In the genomic region with DNA sequence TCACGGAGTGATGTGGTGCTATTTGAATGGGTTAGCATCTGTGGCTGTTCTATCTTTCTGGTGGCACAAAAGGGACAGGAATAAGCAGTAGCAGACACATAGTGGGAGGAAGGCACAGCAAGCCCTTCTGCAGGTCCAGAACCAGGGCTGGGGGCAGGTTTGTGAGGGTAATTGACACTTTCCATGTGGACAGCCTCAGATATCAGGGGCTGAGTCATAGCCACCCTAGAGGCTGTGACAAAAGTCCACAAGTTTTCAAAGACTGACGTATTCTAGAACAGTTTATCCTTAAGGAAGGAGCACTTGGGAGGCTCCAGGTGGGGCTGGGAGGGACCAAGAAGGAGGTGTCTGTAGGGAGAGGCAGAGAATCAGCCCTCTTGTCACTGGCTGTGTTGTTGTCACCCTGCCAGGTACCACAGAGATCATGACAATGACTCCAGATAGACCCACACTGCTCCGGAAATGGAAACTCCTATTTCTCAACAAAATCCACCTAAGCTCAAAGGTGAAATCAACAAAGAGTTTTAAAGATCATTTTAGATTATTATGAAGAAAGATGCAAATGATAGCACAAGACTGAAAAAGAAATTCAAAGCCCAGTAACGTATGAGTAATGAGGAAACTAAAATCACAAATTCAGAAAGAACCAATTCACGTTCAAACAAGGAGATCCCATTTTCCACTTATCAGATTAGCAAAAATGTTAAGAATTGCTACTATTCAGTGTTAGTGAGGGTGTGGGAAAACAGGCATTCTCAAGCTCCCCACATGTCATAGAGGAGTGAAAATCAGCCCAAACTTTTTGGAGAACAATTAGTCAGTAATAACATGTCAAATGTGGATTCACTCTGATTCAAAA, we compare ENCODE assay signal across 1 cellular context.
TF ChIP-seq lines count a peak whose summit lies in the region.

No MANE protein-coding gene starts in this region.

TF ChIP-seq in K562, 482 proteins besides CTCF, POLR2A, EP300 and RAD21 (continued from another document and continues in another):
- TF ChIP-seq, protein P1, sequence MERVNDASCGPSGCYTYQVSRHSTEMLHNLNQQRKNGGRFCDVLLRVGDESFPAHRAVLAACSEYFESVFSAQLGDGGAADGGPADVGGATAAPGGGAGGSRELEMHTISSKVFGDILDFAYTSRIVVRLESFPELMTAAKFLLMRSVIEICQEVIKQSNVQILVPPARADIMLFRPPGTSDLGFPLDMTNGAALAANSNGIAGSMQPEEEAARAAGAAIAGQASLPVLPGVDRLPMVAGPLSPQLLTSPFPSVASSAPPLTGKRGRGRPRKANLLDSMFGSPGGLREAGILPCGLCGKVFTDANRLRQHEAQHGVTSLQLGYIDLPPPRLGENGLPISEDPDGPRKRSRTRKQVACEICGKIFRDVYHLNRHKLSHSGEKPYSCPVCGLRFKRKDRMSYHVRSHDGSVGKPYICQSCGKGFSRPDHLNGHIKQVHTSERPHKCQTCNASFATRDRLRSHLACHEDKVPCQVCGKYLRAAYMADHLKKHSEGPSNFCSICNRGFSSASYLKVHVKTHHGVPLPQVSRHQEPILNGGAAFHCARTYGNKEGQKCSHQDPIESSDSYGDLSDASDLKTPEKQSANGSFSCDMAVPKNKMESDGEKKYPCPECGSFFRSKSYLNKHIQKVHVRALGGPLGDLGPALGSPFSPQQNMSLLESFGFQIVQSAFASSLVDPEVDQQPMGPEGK (CRISPR knock-in tag; IDR thresholded peaks at IDR 0.05; ENCODE audit: borderline replicate concordance): no peak
- no peak for TF ChIP-seq NUFIP1 (IDR thresholded peaks at IDR 0.05; ENCODE audit: partially characterized antibody)
- no peak for TF ChIP-seq ZSCAN32 (CRISPR knock-in tag; IDR thresholded peaks at IDR 0.05)
- TF ChIP-seq EZH2 (IDR thresholded peaks at IDR 0.05; ENCODE audit: borderline replicate concordance, low read depth, low read length): no peak
- no peak for TF ChIP-seq RBM22 (IDR thresholded peaks at IDR 0.05; ENCODE audit: low read depth, low read length, poor library complexity, severe bottlenecking)
- no peak for TF ChIP-seq MEF2A (IDR thresholded peaks at IDR 0.05; ENCODE audit: control insufficient read depth, low read depth, low read length)
- TF ChIP-seq SAFB (IDR thresholded peaks at IDR 0.05; ENCODE audit: borderline replicate concordance, low read depth, low read length): no peak
- TF ChIP-seq NONO (IDR thresholded peaks at IDR 0.05; ENCODE audit: low read depth in 2 of 2, low read length in 1 of 2): no peak
- TF ChIP-seq, protein P2, sequence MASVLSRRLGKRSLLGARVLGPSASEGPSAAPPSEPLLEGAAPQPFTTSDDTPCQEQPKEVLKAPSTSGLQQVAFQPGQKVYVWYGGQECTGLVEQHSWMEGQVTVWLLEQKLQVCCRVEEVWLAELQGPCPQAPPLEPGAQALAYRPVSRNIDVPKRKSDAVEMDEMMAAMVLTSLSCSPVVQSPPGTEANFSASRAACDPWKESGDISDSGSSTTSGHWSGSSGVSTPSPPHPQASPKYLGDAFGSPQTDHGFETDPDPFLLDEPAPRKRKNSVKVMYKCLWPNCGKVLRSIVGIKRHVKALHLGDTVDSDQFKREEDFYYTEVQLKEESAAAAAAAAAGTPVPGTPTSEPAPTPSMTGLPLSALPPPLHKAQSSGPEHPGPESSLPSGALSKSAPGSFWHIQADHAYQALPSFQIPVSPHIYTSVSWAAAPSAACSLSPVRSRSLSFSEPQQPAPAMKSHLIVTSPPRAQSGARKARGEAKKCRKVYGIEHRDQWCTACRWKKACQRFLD (CRISPR knock-in tag; IDR thresholded peaks at IDR 0.05): 0 out of 2 replicates have a peak, but pooled peaks have one; percentile 37
- no peak for TF ChIP-seq CEBPG (CRISPR knock-in tag; IDR thresholded peaks at IDR 0.05)
- no peak for TF ChIP-seq CEBPG (tag; conservative IDR thresholded peaks at IDR 0.05 in 1 of 2, IDR thresholded peaks at IDR 0.05 in 1 of 2)
- TF ChIP-seq TOE1 (IDR thresholded peaks at IDR 0.05; ENCODE audit: borderline replicate concordance): no peak
- no peak for TF ChIP-seq TOE1 (CRISPR knock-in tag; IDR thresholded peaks at IDR 0.05; ENCODE audit: borderline replicate concordance, low read depth)
- TF ChIP-seq NR2C2 (CRISPR knock-in tag; IDR thresholded peaks at IDR 0.05): no peak
- TF ChIP-seq NR2C2 (tag; IDR thresholded peaks at IDR 0.05): peak; percentile 41; the same call in 1 of the 2 replicates
- no peak for TF ChIP-seq KAT2B (IDR thresholded peaks at IDR 0.05; ENCODE audit: low read depth, low read length)
- peak; percentile 81 for TF ChIP-seq SOX6 (IDR thresholded peaks at IDR 0.05)
- TF ChIP-seq ZZZ3 (IDR thresholded peaks at IDR 0.05): no peak
- 0 out of 2 replicates have a peak, but pooled peaks have one; percentile 10 for TF ChIP-seq C11orf30 (IDR thresholded peaks at IDR 0.05; ENCODE audit: low read depth)
- TF ChIP-seq IRF2 (CRISPR knock-in tag; IDR thresholded peaks at IDR 0.05): no peak
- TF ChIP-seq, protein P3, sequence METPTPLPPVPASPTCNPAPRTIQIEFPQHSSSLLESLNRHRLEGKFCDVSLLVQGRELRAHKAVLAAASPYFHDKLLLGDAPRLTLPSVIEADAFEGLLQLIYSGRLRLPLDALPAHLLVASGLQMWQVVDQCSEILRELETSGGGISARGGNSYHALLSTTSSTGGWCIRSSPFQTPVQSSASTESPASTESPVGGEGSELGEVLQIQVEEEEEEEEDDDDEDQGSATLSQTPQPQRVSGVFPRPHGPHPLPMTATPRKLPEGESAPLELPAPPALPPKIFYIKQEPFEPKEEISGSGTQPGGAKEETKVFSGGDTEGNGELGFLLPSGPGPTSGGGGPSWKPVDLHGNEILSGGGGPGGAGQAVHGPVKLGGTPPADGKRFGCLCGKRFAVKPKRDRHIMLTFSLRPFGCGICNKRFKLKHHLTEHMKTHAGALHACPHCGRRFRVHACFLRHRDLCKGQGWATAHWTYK (CRISPR knock-in tag; IDR thresholded peaks at IDR 0.05): no peak
- TF ChIP-seq ZFX (CRISPR knock-in tag; IDR thresholded peaks at IDR 0.05): no peak
- TF ChIP-seq HNRNPH1 (optimal IDR thresholded peaks at IDR 0.05; ENCODE audit: low read depth, low read length): no peak
- TF ChIP-seq NCOA1 (IDR thresholded peaks at IDR 0.05; ENCODE audit: low read depth): no peak
- TF ChIP-seq, protein P4, sequence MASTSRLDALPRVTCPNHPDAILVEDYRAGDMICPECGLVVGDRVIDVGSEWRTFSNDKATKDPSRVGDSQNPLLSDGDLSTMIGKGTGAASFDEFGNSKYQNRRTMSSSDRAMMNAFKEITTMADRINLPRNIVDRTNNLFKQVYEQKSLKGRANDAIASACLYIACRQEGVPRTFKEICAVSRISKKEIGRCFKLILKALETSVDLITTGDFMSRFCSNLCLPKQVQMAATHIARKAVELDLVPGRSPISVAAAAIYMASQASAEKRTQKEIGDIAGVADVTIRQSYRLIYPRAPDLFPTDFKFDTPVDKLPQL (IDR thresholded peaks at IDR 0.05; ENCODE audit: extremely low read depth, insufficient read length): no peak
- TF ChIP-seq, protein P5, sequence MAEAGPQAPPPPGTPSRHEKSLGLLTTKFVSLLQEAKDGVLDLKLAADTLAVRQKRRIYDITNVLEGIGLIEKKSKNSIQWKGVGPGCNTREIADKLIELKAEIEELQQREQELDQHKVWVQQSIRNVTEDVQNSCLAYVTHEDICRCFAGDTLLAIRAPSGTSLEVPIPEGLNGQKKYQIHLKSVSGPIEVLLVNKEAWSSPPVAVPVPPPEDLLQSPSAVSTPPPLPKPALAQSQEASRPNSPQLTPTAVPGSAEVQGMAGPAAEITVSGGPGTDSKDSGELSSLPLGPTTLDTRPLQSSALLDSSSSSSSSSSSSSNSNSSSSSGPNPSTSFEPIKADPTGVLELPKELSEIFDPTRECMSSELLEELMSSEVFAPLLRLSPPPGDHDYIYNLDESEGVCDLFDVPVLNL (CRISPR knock-in tag; IDR thresholded peaks at IDR 0.05; ENCODE audit: low read depth): no peak
- 0 out of 2 replicates have a peak, but pooled peaks have one; percentile 19 for TF ChIP-seq NR2C1 (IDR thresholded peaks at IDR 0.05)
- TF ChIP-seq NR2C1 (tag; IDR thresholded peaks at IDR 0.05): no peak
- TF ChIP-seq ASH1L (IDR thresholded peaks at IDR 0.05; ENCODE audit: borderline replicate concordance, low read depth, partially characterized antibody): no peak
- TF ChIP-seq BACH1 (tag; IDR thresholded peaks at IDR 0.05): no peak
- TF ChIP-seq ELF2 (CRISPR knock-in tag; IDR thresholded peaks at IDR 0.05): no peak
- no peak for TF ChIP-seq LCOR (CRISPR knock-in tag; IDR thresholded peaks at IDR 0.05)
- TF ChIP-seq ZC3H11A (IDR thresholded peaks at IDR 0.05; ENCODE audit: low read depth, low read length): no peak
- TF ChIP-seq, protein P6, sequence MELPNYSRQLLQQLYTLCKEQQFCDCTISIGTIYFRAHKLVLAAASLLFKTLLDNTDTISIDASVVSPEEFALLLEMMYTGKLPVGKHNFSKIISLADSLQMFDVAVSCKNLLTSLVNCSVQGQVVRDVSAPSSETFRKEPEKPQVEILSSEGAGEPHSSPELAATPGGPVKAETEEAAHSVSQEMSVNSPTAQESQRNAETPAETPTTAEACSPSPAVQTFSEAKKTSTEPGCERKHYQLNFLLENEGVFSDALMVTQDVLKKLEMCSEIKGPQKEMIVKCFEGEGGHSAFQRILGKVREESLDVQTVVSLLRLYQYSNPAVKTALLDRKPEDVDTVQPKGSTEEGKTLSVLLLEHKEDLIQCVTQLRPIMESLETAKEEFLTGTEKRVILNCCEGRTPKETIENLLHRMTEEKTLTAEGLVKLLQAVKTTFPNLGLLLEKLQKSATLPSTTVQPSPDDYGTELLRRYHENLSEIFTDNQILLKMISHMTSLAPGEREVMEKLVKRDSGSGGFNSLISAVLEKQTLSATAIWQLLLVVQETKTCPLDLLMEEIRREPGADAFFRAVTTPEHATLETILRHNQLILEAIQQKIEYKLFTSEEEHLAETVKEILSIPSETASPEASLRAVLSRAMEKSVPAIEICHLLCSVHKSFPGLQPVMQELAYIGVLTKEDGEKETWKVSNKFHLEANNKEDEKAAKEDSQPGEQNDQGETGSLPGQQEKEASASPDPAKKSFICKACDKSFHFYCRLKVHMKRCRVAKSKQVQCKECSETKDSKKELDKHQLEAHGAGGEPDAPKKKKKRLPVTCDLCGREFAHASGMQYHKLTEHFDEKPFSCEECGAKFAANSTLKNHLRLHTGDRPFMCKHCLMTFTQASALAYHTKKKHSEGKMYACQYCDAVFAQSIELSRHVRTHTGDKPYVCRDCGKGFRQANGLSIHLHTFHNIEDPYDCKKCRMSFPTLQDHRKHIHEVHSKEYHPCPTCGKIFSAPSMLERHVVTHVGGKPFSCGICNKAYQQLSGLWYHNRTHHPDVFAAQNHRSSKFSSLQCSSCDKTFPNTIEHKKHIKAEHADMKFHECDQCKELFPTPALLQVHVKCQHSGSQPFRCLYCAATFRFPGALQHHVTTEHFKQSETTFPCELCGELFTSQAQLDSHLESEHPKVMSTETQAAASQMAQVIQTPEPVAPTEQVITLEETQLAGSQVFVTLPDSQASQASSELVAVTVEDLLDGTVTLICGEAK (IDR thresholded peaks at IDR 0.05): no peak
- TF ChIP-seq, protein P6 (CRISPR knock-in tag; IDR thresholded peaks at IDR 0.05): no peak
- peak; percentile 74; the same call in 1 of the 2 replicates for TF ChIP-seq SMARCE1 (IDR thresholded peaks at IDR 0.05)
- TF ChIP-seq SMC3 (conservative IDR thresholded peaks at IDR 0.05; ENCODE audit: insufficient read depth, low read depth, low read length): no peak
- TF ChIP-seq HLTF (IDR thresholded peaks at IDR 0.05): no peak
- no peak for TF ChIP-seq ZNF766 (CRISPR knock-in tag; conservative IDR thresholded peaks at IDR 0.05)
- TF ChIP-seq, protein P7, sequence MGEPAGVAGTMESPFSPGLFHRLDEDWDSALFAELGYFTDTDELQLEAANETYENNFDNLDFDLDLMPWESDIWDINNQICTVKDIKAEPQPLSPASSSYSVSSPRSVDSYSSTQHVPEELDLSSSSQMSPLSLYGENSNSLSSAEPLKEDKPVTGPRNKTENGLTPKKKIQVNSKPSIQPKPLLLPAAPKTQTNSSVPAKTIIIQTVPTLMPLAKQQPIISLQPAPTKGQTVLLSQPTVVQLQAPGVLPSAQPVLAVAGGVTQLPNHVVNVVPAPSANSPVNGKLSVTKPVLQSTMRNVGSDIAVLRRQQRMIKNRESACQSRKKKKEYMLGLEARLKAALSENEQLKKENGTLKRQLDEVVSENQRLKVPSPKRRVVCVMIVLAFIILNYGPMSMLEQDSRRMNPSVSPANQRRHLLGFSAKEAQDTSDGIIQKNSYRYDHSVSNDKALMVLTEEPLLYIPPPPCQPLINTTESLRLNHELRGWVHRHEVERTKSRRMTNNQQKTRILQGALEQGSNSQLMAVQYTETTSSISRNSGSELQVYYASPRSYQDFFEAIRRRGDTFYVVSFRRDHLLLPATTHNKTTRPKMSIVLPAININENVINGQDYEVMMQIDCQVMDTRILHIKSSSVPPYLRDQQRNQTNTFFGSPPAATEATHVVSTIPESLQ (CRISPR knock-in tag; IDR thresholded peaks at IDR 0.05): no peak
- TF ChIP-seq GTF2A2 (tag; IDR thresholded peaks at IDR 0.05): no peak
- no peak for TF ChIP-seq ZNF445 (CRISPR knock-in tag; IDR thresholded peaks at IDR 0.05; ENCODE audit: low read depth)
- no peak for TF ChIP-seq KAT7 (CRISPR knock-in tag; IDR thresholded peaks at IDR 0.05; ENCODE audit: borderline replicate concordance)
- TF ChIP-seq BRD9 (IDR thresholded peaks at IDR 0.05; ENCODE audit: low read depth, partially characterized antibody): no peak
- no peak for TF ChIP-seq TCF7 (IDR thresholded peaks at IDR 0.05; ENCODE audit: borderline replicate concordance)
- no peak for TF ChIP-seq ZNF707 (CRISPR knock-in tag; conservative IDR thresholded peaks at IDR 0.05)
